Comparison of ENCODE assay signal across 11 cellular contexts in the genomic region with DNA sequence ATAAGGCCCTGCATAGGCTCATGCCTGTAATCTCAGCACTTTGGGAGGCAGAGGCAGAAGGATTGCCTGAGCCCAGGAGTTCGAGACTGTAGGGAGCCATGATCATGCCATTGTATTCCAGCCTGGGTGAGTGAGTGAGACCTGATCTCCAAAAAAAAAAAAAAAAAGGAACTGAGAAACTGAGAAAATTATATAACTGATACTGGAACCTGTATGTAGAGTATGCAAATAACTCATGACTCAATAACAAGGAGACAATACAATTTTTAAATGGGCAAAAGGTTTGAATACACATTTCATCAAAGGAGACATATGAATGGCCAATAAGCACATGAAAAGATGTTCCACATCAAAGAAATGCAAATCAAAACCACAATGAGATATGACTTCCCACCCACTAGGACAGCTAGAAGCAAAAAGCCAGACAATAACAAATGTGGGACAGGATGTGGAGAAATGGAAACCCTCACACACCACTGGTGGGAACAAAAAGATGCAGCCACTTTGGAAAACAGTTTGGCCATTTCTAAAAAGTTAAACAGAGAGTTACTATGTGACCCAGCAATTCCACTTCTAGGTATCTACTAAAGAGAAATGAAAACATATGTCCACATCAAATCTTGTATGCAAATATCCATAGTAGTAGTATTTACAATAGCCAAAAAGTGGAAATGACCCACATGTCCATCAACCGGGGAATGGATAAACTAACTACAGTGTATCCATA.
DNase-seq lines count a peak whose midpoint lies in the region; ATAC-seq, FAIRE-seq and TF ChIP-seq lines count a peak whose summit lies in the region.
"Had no signal": no experiment of that assay in that cellular context is flagged by ENCODE, and none has a peak within 500 bp of the region (broad histone marks: within the 10 kb centered on the region; RNA-seq: fewer than 3 reads in every experiment).

No MANE protein-coding gene starts in this region.

- no peaks in the 10 kb centered on the region for H3K27me3 Mint-ChIP-seq in CD8-positive, alpha-beta memory T cell
- H3K27me3 Mint-ChIP-seq in activated CD8-positive, alpha-beta T cell treated with anti-CD3 and anti-CD28 coated beads, Interleukin-2, amount 10 ng/mL, durations not matched to agents 7 days and 5 days (ENCODE audit: low read depth): no peaks in the 10 kb centered on the region

- H3K9me3 ChIP-seq in CD8-positive, alpha-beta memory T cell (ENCODE audit: low read length): no peaks in the 10 kb centered on the region
- no peaks in the 10 kb centered on the region for H3K9me3 ChIP-seq in esophagus squamous epithelium
- H3K9me3 ChIP-seq: SJCRH30, thoracic aorta had no signal

- peaks cover 86% of the 10 kb centered on the region for H3K4me1 ChIP-seq in CD8-positive, alpha-beta memory T cell (ENCODE audit: insufficient read depth, low read length)
- H3K4me1 ChIP-seq in esophagus squamous epithelium: peaks cover 7 to 25% (median 18%) of the 10 kb centered on the region in 3 donors

- peak overlapping the region; percentile 5 to 66 (median 43) for H3K4me3 Mint-ChIP-seq in CD8-positive, alpha-beta memory T cell
- H3K4me3 Mint-ChIP-seq in activated CD8-positive, alpha-beta T cell treated with anti-CD3 and anti-CD28 coated beads, Interleukin-2, amount 10 ng/mL, durations not matched to agents 7 days and 5 days: peak overlapping the region; percentile 19
- H3K4me3 Mint-ChIP-seq: neural crest cell had no signal

- peak overlapping the region; percentile 44 to 98 (median 92) for H3K27ac Mint-ChIP-seq in CD8-positive, alpha-beta memory T cell
- peak overlapping the region; percentile 26 for H3K27ac Mint-ChIP-seq in activated CD8-positive, alpha-beta T cell treated with anti-CD3 and anti-CD28 coated beads, Interleukin-2, amount 10 ng/mL, durations not matched to agents 7 days and 5 days

- FAIRE-seq in D721Med (lab: Jason Lieb, UNC): no peak

- 62 to 63% methylated on average over 2 of the region's 2 CpGs for WGBS in esophagus squamous epithelium, 2 donors

- TF ChIP-seq POLR2A in esophagus squamous epithelium (IDR thresholded peaks at IDR 0.05): no peak

- peak in 1 of 5 donors; percentile 63 for DNase-seq in CD8-positive, alpha-beta memory T cell
- DNase-seq in activated CD8-positive, alpha-beta T cell treated with anti-CD3 and anti-CD28 coated beads, Interleukin-2, amount 10 ng/mL, durations not matched to agents 7 days and 5 days: peak; percentile 42
- DNase-seq in ACHN (no peak), NCI-H146 treated with DMSO at 0.1 percent for 48 hours (lab: John Stamatoyannopoulos, UW; ENCODE audit: unreplicated experiment) (no peak), D721Med (ENCODE audit: insufficient read length, low spot score) (no peak), esophagus squamous epithelium (lab: John Stamatoyannopoulos, UW) (no peak)
- DNase-seq: SJCRH30 had no signal

- TF ChIP-seq CTCF in D721Med (IDR thresholded peaks at IDR 0.05; ENCODE audit: insufficient read depth, missing control alignments): no peak
- TF ChIP-seq CTCF in esophagus squamous epithelium (IDR thresholded peaks at IDR 0.05): no peak

- ATAC-seq in GM19455 (IDR thresholded peaks at IDR 0.05; ENCODE audit: unreplicated experiment): peak; percentile 56
- peak; percentile 81 for ATAC-seq in HG03342 (IDR thresholded peaks at IDR 0.05; ENCODE audit: unreplicated experiment)
- ATAC-seq in activated CD8-positive, alpha-beta T cell treated with anti-CD3 and anti-CD28 coated beads, Interleukin-2, amount 10 ng/mL, durations not matched to agents 7 days and 5 days: peak; percentile 67

- intact Hi-C loops in esophagus squamous epithelium (cut with DNase I): no loop called here

- H3K27me3 ChIP-seq in CD8-positive, alpha-beta memory T cell (ENCODE audit: insufficient read depth, low read length, poor library complexity, severe bottlenecking): no peaks in the 10 kb centered on the region
- no peaks in the 10 kb centered on the region for H3K27me3 ChIP-seq in esophagus squamous epithelium
- H3K27me3 ChIP-seq: SJCRH30 had no signal

- peaks cover 75 to 93% (median 77%) of the 10 kb centered on the region in 3 donors for H3K4me1 Mint-ChIP-seq in CD8-positive, alpha-beta memory T cell
- peaks cover 76% of the 10 kb centered on the region for H3K4me1 Mint-ChIP-seq in activated CD8-positive, alpha-beta T cell treated with anti-CD3 and anti-CD28 coated beads, Interleukin-2, amount 10 ng/mL, durations not matched to agents 7 days and 5 days (ENCODE audit: low read depth)

- no peak overlapping the region for H3K4me3 ChIP-seq in CD8-positive, alpha-beta memory T cell (ENCODE audit: low read length)
- H3K4me3 ChIP-seq in esophagus squamous epithelium: no peak overlapping the region
- H3K4me3 ChIP-seq: SJCRH30, thoracic aorta had no signal

- H3K36me3 Mint-ChIP-seq in CD8-positive, alpha-beta memory T cell: peaks cover 8 to 62% (median 18%) of the 10 kb centered on the region in 3 donors
- peaks cover 58% of the 10 kb centered on the region for H3K36me3 Mint-ChIP-seq in activated CD8-positive, alpha-beta T cell treated with anti-CD3 and anti-CD28 coated beads, Interleukin-2, amount 10 ng/mL, durations not matched to agents 7 days and 5 days (ENCODE audit: low read depth)

- H3K27ac ChIP-seq in CD8-positive, alpha-beta memory T cell (ENCODE audit: low read depth, low read length): no peak overlapping the region
- peak overlapping the region in 1 of 4 donors; percentile 17 for H3K27ac ChIP-seq in esophagus squamous epithelium
- H3K27ac ChIP-seq: SJCRH30, thoracic aorta had no signal

- in situ Hi-C loops in ACHN (cut with HindIII; ENCODE audit: low pct_ligation_motif_present, low pct_unique_long_range_greater_than_20kb, low sequenced_read_pairs): no loop called here

- CTCF ChIA-PET in CD8-positive, alpha-beta memory T cell (lab: Charles Lee): no interaction called here
- CTCF ChIA-PET in activated CD8-positive, alpha-beta T cell treated with anti-CD3 and anti-CD28 coated beads, Interleukin-2, amount 10 ng/mL, durations not matched to agents 7 days and 5 days (lab: Charles Lee): no interaction called here

- H3K36me3 ChIP-seq in CD8-positive, alpha-beta memory T cell (ENCODE audit: insufficient read depth, low read length): peaks cover 8% of the 10 kb centered on the region
- H3K36me3 ChIP-seq in esophagus squamous epithelium: no peaks in the 10 kb centered on the region
- H3K36me3 ChIP-seq: SJCRH30, thoracic aorta had no signal

- no peaks in the 10 kb centered on the region for H3K9me3 Mint-ChIP-seq in CD8-positive, alpha-beta memory T cell
- no peaks in the 10 kb centered on the region for H3K9me3 Mint-ChIP-seq in activated CD8-positive, alpha-beta T cell treated with anti-CD3 and anti-CD28 coated beads, Interleukin-2, amount 10 ng/mL, durations not matched to agents 7 days and 5 days (ENCODE audit: insufficient read depth)
- H3K9me3 Mint-ChIP-seq: neural crest cell had no signal

- POLR2A ChIA-PET in CD8-positive, alpha-beta memory T cell (lab: Charles Lee): no interaction called here
- POLR2A ChIA-PET in activated CD8-positive, alpha-beta T cell treated with anti-CD3 and anti-CD28 coated beads, Interleukin-2, amount 10 ng/mL, durations not matched to agents 7 days and 5 days (lab: Charles Lee): no interaction called here
